In the genomic region with DNA sequence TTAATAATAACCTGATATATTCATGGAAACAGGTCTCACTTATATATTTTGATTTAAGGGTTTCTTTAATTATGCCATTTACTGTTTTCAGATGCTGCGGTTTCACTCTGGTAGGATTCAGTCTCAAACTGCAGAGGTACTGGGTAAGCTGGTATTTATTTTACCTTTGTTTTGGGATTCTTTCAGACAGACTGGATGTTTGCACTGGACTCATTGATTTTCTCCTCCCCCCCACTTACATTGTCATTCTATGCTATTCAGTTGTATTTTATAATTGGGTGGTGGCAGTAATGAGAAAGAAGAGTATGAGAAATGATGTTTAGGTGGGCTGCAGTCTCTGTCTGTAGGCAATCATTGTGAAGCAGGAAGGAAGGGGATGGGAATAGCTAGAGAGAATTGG, we compare ENCODE assay signal across 15 cellular contexts.
DNase-seq lines count a peak whose midpoint lies in the region; ATAC-seq and TF ChIP-seq lines count a peak whose summit lies in the region.
"Had no signal": no experiment of that assay in that cellular context is flagged by ENCODE, and none has a peak within 500 bp of the region (broad histone marks: within the 10 kb centered on the region; RNA-seq: fewer than 3 reads in every experiment).

No MANE protein-coding gene starts in this region.

- H3K27ac Mint-ChIP-seq in stimulated activated memory B cell treated with anti-CD40 and anti-IgM and Interleukin-4, amounts not matched to agents 10 μg/mL and 1 μg/mL and 100 μg/mL, for 72 hours = no peak overlapping the region
- H3K27ac Mint-ChIP-seq: CD4-positive, CD25-positive, alpha-beta regulatory T cell; IgD-negative memory B cell had no signal

- peaks cover 16% of the 10 kb centered on the region for H3F3A ChIP-seq in MM.1S (ENCODE audit: insufficient read depth, low read length)

- no peaks in the 10 kb centered on the region for H3K9me2 ChIP-seq in MM.1S (replicated peaks; ENCODE audit: insufficient read depth, low read length)

- H3K9me3 Mint-ChIP-seq in stimulated activated memory B cell treated with anti-CD40 and anti-IgM and Interleukin-4, amounts not matched to agents 10 μg/mL and 1 μg/mL and 100 μg/mL, for 72 hours = no peaks in the 10 kb centered on the region

- H3K4me3 ChIP-seq in BLaER1 = no peak overlapping the region
- H3K4me3 ChIP-seq in DND-41 (ENCODE audit: low read depth in 1 of 2, low read length in 2 of 2) = 0 out of 4 replicates have a peak overlapping the region, but pooled peaks of 1 of the 2 experiments have one; percentile 10
- H3K4me3 ChIP-seq in MM.1S (ENCODE audit: low read length) = 0 out of 2 replicates have a peak overlapping the region, but pooled peaks have one; percentile 12
- H3K4me3 ChIP-seq in coronary artery = no peak overlapping the region
- H3K4me3 ChIP-seq: HAP-1 had no signal

- no peak for TF ChIP-seq CTCF in DND-41 (IDR thresholded peaks at IDR 0.05; ENCODE audit: borderline replicate concordance, extremely low read depth, low read length, poor library complexity, severe bottlenecking)
- no peak for TF ChIP-seq CTCF in MM.1S (IDR thresholded peaks at IDR 0.05; ENCODE audit: low read length)
- TF ChIP-seq CTCF in coronary artery (IDR thresholded peaks at IDR 0.05) = no peak

- H3K79me2 ChIP-seq in DND-41 (ENCODE audit: insufficient read depth, low read length) = no peaks in the 10 kb centered on the region
- H3K79me2 ChIP-seq in MM.1S (ENCODE audit: low read length) = no peaks in the 10 kb centered on the region

- H3K36me3 Mint-ChIP-seq in stimulated activated memory B cell treated with anti-CD40 and anti-IgM and Interleukin-4, amounts not matched to agents 10 μg/mL and 1 μg/mL and 100 μg/mL, for 72 hours = no peaks in the 10 kb centered on the region
- H3K36me3 Mint-ChIP-seq: CD4-positive, CD25-positive, alpha-beta regulatory T cell had no signal

- ATAC-seq in DND-41 (ENCODE audit: insufficient read depth, low read depth) (peak; percentile 32; the same call in 2 of the 3 replicates), left lobe of liver (peak; percentile 70), GM19455 (IDR thresholded peaks at IDR 0.05; ENCODE audit: unreplicated experiment) (no peak)
- no peak for ATAC-seq in stimulated activated memory B cell treated with anti-CD40 and anti-IgM and Interleukin-4, amounts not matched to agents 10 μg/mL and 1 μg/mL and 100 μg/mL, for 72 hours

- H2AFZ ChIP-seq in DND-41 (ENCODE audit: low read depth, low read length) (no peak overlapping the region), MM.1S (ENCODE audit: low read length) (no peak overlapping the region)

- no peak overlapping the region for H3K9ac ChIP-seq in BLaER1
- peak overlapping the region; percentile 58 for H3K9ac ChIP-seq in DND-41 (ENCODE audit: low read depth, low read length)
- H3K9ac ChIP-seq in MM.1S (ENCODE audit: low read length) = peak overlapping the region; percentile 6; the same call in 1 of the 2 replicates

- H3K27me3 Mint-ChIP-seq in stimulated activated memory B cell treated with anti-CD40 and anti-IgM and Interleukin-4, amounts not matched to agents 10 μg/mL and 1 μg/mL and 100 μg/mL, for 72 hours = peaks cover 9% of the 10 kb centered on the region
- H3K27me3 Mint-ChIP-seq: CD4-positive, CD25-positive, alpha-beta regulatory T cell had no signal

- H3K4me1 Mint-ChIP-seq in stimulated activated memory B cell treated with anti-CD40 and anti-IgM and Interleukin-4, amounts not matched to agents 10 μg/mL and 1 μg/mL and 100 μg/mL, for 72 hours = no peaks in the 10 kb centered on the region
- H3K4me1 Mint-ChIP-seq: CD4-positive, CD25-positive, alpha-beta regulatory T cell; IgD-negative memory B cell had no signal

- H3K36me3 ChIP-seq in BLaER1 = no peaks in the 10 kb centered on the region
- H3K36me3 ChIP-seq in DND-41 (ENCODE audit: insufficient read depth, low read length) = no peaks in the 10 kb centered on the region
- no peaks in the 10 kb centered on the region for H3K36me3 ChIP-seq in MM.1S (replicated peaks; ENCODE audit: insufficient read depth, low read length)
- H3K36me3 ChIP-seq: HAP-1 had no signal

- H3K27me3 ChIP-seq in BLaER1 (no peaks in the 10 kb centered on the region), DND-41 (ENCODE audit: insufficient read depth, low read length, poor library complexity) (no peaks in the 10 kb centered on the region), MM.1S (replicated peaks; ENCODE audit: insufficient read depth, low read length) (0 out of 2 replicates have a peak, but pooled peaks cover 7% of the 10 kb centered on the region)

- H4K20me1 ChIP-seq in BLaER1 (no peaks in the 10 kb centered on the region), DND-41 (ENCODE audit: insufficient read depth, low read length) (no peaks in the 10 kb centered on the region), MM.1S (ENCODE audit: insufficient read depth, low read length) (no peaks in the 10 kb centered on the region)

- peak overlapping the region; percentile 80 for H3K27ac ChIP-seq in BLaER1
- peak overlapping the region; percentile 91 for H3K27ac ChIP-seq in DND-41 (ENCODE audit: low read length)
- H3K27ac ChIP-seq in MM.1S (ENCODE audit: low read length) = peak overlapping the region; percentile 63
- no peak overlapping the region for H3K27ac ChIP-seq in coronary artery

- H3K4me2 ChIP-seq in BLaER1 (peak overlapping the region; percentile 70), DND-41 (ENCODE audit: insufficient read depth, low read length) (peak overlapping the region; percentile 59), MM.1S (ENCODE audit: low read depth, low read length) (peak overlapping the region; percentile 77)

- no peak overlapping the region for H3K4me3 Mint-ChIP-seq in stimulated activated memory B cell treated with anti-CD40 and anti-IgM and Interleukin-4, amounts not matched to agents 10 μg/mL and 1 μg/mL and 100 μg/mL, for 72 hours
- H3K4me3 Mint-ChIP-seq: CD4-positive, CD25-positive, alpha-beta regulatory T cell; IgD-negative memory B cell had no signal

- H3K9me3 ChIP-seq in BLaER1 = peaks cover 11% of the 10 kb centered on the region; the same call in 1 of the 2 replicates
- no peaks in the 10 kb centered on the region for H3K9me3 ChIP-seq in DND-41 (ENCODE audit: insufficient read depth, low read length, severe bottlenecking)
- H3K9me3 ChIP-seq in MM.1S (replicated peaks; ENCODE audit: insufficient read depth, low read length) = no peaks in the 10 kb centered on the region
- H3K9me3 ChIP-seq: HAP-1 had no signal

- peaks cover 55% of the 10 kb centered on the region for H3K4me1 ChIP-seq in BLaER1
- H3K4me1 ChIP-seq in DND-41 (ENCODE audit: insufficient read depth, low read length) = peaks cover 71% of the 10 kb centered on the region
- peaks cover 22% of the 10 kb centered on the region for H3K4me1 ChIP-seq in MM.1S (ENCODE audit: low read length)

- DNase-seq in DND-41 = no peak
- no peak for DNase-seq in MM.1S
- no peak for DNase-seq in left lobe of liver (ENCODE audit: low spot score)
- no peak for DNase-seq in coronary artery (ENCODE audit: low spot score)
- DNase-seq: DMS53, NCI-H1436, NCI-H2029, NCI-H446 treated with DMSO at 0.1 percent for 48 hours, SHP77 treated with DMSO at 0.1 percent for 48 hours had no signal

Comparison
In these comparisons a context has a peak if more than half of its experiments do, and no peak if none do; other contexts are left out.
1. H3K27ac ChIP-seq: peak in BLaER1 (single experiment), DND-41 (single experiment) and MM.1S (single experiment); none in coronary artery (0 of 2).
2. ATAC-seq: peak in DND-41 (single experiment) and left lobe of liver (single experiment); none in GM19455 (single experiment) and stimulated activated memory B cell treated with anti-CD40 and anti-IgM and Interleukin-4, amounts not matched to agents 10 μg/mL and 1 μg/mL and 100 μg/mL, for 72 hours (single experiment).
3. Peak in every context shown above with its lines, with median percentiles within 50 percentile points of each other: H3K4me2 ChIP-seq.